Comparison of ENCODE assay signal across 24 cellular contexts in the genomic region with DNA sequence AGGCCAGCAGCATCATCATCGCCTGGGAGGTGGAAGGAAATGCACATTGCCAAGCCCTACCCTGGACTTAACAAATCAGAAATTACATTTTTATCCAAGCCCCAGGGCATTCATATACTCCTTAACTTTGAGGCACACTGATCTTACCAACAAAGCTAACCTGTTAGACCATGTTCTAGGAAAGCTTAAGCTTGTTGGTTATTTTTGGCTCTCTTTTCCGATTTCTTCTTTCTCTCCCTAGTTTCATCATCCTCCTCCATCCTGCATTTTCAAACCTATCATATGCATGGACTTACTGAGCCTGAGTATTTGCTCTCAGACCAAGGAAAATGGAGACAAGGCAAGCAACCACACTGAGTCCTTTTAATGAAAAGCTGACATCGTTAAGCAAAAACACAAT.
"Had no signal": no experiment of that assay in that cellular context is flagged by ENCODE, and none has a peak within 500 bp of the region (broad histone marks: within the 10 kb centered on the region; RNA-seq: fewer than 3 reads in every experiment).

No MANE protein-coding gene starts in this region.

- H3K36me3 Mint-ChIP-seq: activated CD4-positive, alpha-beta memory T cell treated with anti-CD3 and anti-CD28 coated beads for 36 hours; activated naive CD4-positive, alpha-beta T cell treated with anti-CD3 and anti-CD28 coated beads, Interleukin-2, amount 10 ng/mL, durations not matched to agents 7 days and 5 days; memory B cell had no signal

- H3K4me3 Mint-ChIP-seq: activated B cell treated with CpG ODN at 0.5 μM for 24 hours; activated CD4-positive, alpha-beta memory T cell treated with anti-CD3 and anti-CD28 coated beads for 36 hours; activated naive CD4-positive, alpha-beta T cell treated with anti-CD3 and anti-CD28 coated beads, Interleukin-2, amount 10 ng/mL, durations not matched to agents 7 days and 5 days; memory B cell; nephron; T-helper 1 cell treated with Interleukin-12 subunit alpha and Interleukin-12 subunit beta and Interleukin-4 antibody, amounts not matched to agents 30 μg/mL and 1 μg/mL, for 36 hours had no signal

- H3K9me3 ChIP-seq: body of pancreas, esophagus squamous epithelium, pancreas, psoas muscle, right atrium auricular region, upper lobe of left lung had no signal

- H3K36me3 ChIP-seq: cardiac muscle cell, esophagus squamous epithelium, pancreas, right atrium auricular region, upper lobe of left lung had no signal

- H3K27ac ChIP-seq: body of pancreas, cardiac muscle cell, esophagus squamous epithelium, pancreas, psoas muscle, right atrium auricular region, upper lobe of left lung had no signal

- DNase-seq: activated B cell treated with CpG ODN at 0.5 μM for 24 hours; activated CD4-positive, alpha-beta memory T cell treated with anti-CD3 and anti-CD28 coated beads for 36 hours; activated CD4-positive, alpha-beta T cell treated with anti-CD3 and anti-CD28 coated beads for 4 hours; activated effector memory CD4-positive, alpha-beta T cell treated with anti-CD3 and anti-CD28 coated beads, Interleukin-2, amount 50 U/mL, for 16 hours; activated naive CD4-positive, alpha-beta T cell treated with anti-CD3 and anti-CD28 coated beads, Interleukin-2, amount 10 ng/mL, durations not matched to agents 7 days and 5 days; body of pancreas; dermis blood vessel endothelial cell; effector memory CD4-positive, alpha-beta T cell; esophagus squamous epithelium; foreskin melanocyte; hypothalamus; left cardiac atrium; pancreas; psoas muscle; stimulated activated CD4-positive, alpha-beta T cell treated with anti-CD3 and anti-CD28 coated beads, Interleukin-12 subunit alpha, Interleukin-12 subunit beta, amount 100 ng/mL, for 4 hours; stimulated activated CD4-positive, alpha-beta T cell treated with anti-CD3 and anti-CD28 coated beads, Interleukin-4, amount 100 ng/mL, for 4 hours; stimulated activated naive CD8-positive, alpha-beta T cell treated with anti-CD3 and anti-CD28 coated beads, Interleukin-15, Interleukin-2, amounts not matched to agents 100 U/mL and 50 U/mL, for 24 hours; T1000; upper lobe of left lung had no signal

- H3K9me3 Mint-ChIP-seq: activated B cell treated with CpG ODN at 0.5 μM for 24 hours; activated CD4-positive, alpha-beta memory T cell treated with anti-CD3 and anti-CD28 coated beads for 36 hours; activated naive CD4-positive, alpha-beta T cell treated with anti-CD3 and anti-CD28 coated beads, Interleukin-2, amount 10 ng/mL, durations not matched to agents 7 days and 5 days; nephron; T-helper 1 cell treated with Interleukin-12 subunit alpha and Interleukin-12 subunit beta and Interleukin-4 antibody, amounts not matched to agents 30 μg/mL and 1 μg/mL, for 36 hours had no signal

- H3K4me1 ChIP-seq: body of pancreas, esophagus squamous epithelium, pancreas, psoas muscle, right atrium auricular region, upper lobe of left lung had no signal

- H3K27me3 Mint-ChIP-seq: activated B cell treated with CpG ODN at 0.5 μM for 24 hours; activated CD4-positive, alpha-beta memory T cell treated with anti-CD3 and anti-CD28 coated beads for 36 hours; activated naive CD4-positive, alpha-beta T cell treated with anti-CD3 and anti-CD28 coated beads, Interleukin-2, amount 10 ng/mL, durations not matched to agents 7 days and 5 days; memory B cell had no signal

- H3K27ac Mint-ChIP-seq: activated B cell treated with CpG ODN at 0.5 μM for 24 hours; activated CD4-positive, alpha-beta memory T cell treated with anti-CD3 and anti-CD28 coated beads for 36 hours; activated naive CD4-positive, alpha-beta T cell treated with anti-CD3 and anti-CD28 coated beads, Interleukin-2, amount 10 ng/mL, durations not matched to agents 7 days and 5 days; memory B cell; nephron; T-helper 1 cell treated with Interleukin-12 subunit alpha and Interleukin-12 subunit beta and Interleukin-4 antibody, amounts not matched to agents 30 μg/mL and 1 μg/mL, for 36 hours had no signal

- H3K4me3 ChIP-seq: body of pancreas, cardiac muscle cell, esophagus squamous epithelium, pancreas, psoas muscle, right atrium auricular region, upper lobe of left lung had no signal

- ATAC-seq: body of pancreas; left cardiac atrium; pancreas; psoas muscle; stimulated activated naive CD8-positive, alpha-beta T cell treated with anti-CD3 and anti-CD28 coated beads, Interleukin-15, Interleukin-2, amounts not matched to agents 100 U/mL and 50 U/mL, for 24 hours had no signal

- H3K4me1 Mint-ChIP-seq: activated B cell treated with CpG ODN at 0.5 μM for 24 hours; activated naive CD4-positive, alpha-beta T cell treated with anti-CD3 and anti-CD28 coated beads, Interleukin-2, amount 10 ng/mL, durations not matched to agents 7 days and 5 days; memory B cell; nephron had no signal

- H3K27me3 ChIP-seq: body of pancreas, cardiac muscle cell, esophagus squamous epithelium, pancreas, right atrium auricular region, upper lobe of left lung had no signal
